Comparison of ENCODE assay signal across 23 cellular contexts in genomic region chr13:91286317-91286716, GRCh38.
"Had no signal": no experiment of that assay in that cellular context is flagged by ENCODE, and none has a peak within 500 bp of the region (broad histone marks: within the 10 kb centered on the region; RNA-seq: fewer than 3 reads in every experiment).

No MANE protein-coding gene starts in this region.

- H3K36me3 Mint-ChIP-seq: T-cell had no signal

- H3K4me1 ChIP-seq: SJSA1 had no signal

- H3K27ac Mint-ChIP-seq: T-cell had no signal

- H3K4me2 ChIP-seq: KMS-11 had no signal

- DNase-seq: IMR-90, Kasumi-1, MM.1S, NCI-H1092 treated with DMSO at 0.1 percent for 48 hours, NCI-H1436, NCI-H187, NCI-H2029, NCI-H2081 treated with DMSO at 0.1 percent for 48 hours, NCI-H2171, NCI-H226, NCI-H446, NCI-H510A, NCI-H524 treated with DMSO at 0.1 percent for 48 hours, NCI-H774, Right ventricle myocardium superior, RPMI8226, SIG-M5, SW 1271, T-cell had no signal

- H3K27me3 ChIP-seq: SJSA1 had no signal

- H3K9ac ChIP-seq: KMS-11 had no signal

- FAIRE-seq: RCC 7860 had no signal

- H3K4me3 Mint-ChIP-seq: T-cell had no signal

- H3K27ac ChIP-seq: KMS-11, SJSA1, SK-N-MC had no signal

- H3K4me1 Mint-ChIP-seq: T-cell had no signal

- H3K9me3 ChIP-seq: SJSA1 had no signal

- ATAC-seq: T-cell had no signal

- H3K4me3 ChIP-seq: SJSA1, SK-N-MC had no signal

- H3K36me3 ChIP-seq: SJSA1 had no signal
